In genomic region chr12:69388371-69388770, GRCh38 we compare ENCODE assay signal across 1 cellular context.
TF ChIP-seq lines count a peak whose summit lies in the region.

No MANE protein-coding gene starts in this region.

TF ChIP-seq in endothelial cell of umbilical vein, 7 proteins besides CTCF, POLR2A, EP300 and RAD21 (continued from another document):
- TF ChIP-seq, protein P1, sequence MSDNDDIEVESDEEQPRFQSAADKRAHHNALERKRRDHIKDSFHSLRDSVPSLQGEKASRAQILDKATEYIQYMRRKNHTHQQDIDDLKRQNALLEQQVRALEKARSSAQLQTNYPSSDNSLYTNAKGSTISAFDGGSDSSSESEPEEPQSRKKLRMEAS (IDR thresholded peaks at IDR 0.05; ENCODE audit: insufficient read depth, insufficient read length), result no peak
- TF ChIP-seq MYC (IDR thresholded peaks at IDR 0.05; ENCODE audit: low read depth, low read length) (no peak), GATA2 (IDR thresholded peaks at IDR 0.05; ENCODE audit: insufficient read depth, insufficient read length, low read depth, low read length) (no peak), POLR2AphosphoS5 (IDR thresholded peaks at IDR 0.05; ENCODE audit: insufficient read depth, low read depth, low read length) (no peak), JUN (IDR thresholded peaks at IDR 0.05; ENCODE audit: borderline replicate concordance, insufficient read depth, insufficient read length, low read depth) (no peak), FOS (IDR thresholded peaks at IDR 0.05; ENCODE audit: borderline replicate concordance, insufficient read depth, low read length) (no peak)
